ENCODE assay signal across 12 cellular contexts in the genomic region with DNA sequence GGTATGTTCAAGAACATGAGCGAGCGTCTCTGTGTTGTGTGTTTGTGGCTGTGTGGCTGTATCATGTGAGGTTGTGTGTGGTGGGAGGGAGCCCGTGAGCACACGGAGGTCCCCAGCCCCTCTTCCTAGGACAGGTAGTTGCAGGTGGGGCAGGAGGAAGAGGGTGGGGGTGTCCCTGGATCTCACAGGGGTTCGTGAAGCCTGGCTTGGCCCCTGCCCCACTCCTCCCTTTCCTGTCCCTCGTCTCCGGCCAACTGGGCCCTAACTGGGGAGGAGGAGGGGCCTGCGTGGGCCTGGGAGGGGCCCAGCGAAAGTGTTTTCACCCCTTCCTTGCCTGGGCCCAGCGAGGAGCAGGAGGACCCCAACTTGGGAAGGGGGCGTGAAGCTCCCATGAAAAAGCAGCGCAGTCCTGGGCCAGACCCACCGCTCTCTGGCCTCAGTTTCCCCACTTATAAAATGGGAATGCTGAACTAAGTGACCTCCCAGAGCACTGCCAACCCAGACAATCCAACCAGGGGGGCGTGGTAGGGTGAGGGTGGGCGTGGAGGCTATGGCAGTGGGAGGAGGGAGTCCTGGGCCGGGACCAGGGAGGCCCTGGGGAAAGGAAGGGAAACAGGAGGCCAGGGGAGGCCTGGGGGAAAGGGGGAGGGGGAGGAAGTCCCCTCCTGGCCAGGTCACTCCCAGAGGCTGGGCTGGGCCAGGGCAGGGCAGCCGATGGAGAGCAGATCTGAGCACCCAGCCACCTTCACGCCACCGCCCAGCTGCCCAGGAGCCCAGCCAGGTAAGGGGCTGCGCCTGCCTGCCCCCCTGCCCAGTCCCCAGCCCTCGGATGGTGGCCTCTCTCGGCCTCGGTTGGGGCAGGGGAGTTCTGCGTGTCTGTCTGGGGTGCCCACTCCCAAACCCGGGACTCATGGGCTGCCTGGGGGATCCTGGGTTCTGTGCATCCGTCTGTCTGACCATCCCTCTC. TPM values are rescaled to one million over a fixed set of nuclear protein-coding genes. Genes with fewer than 3 reads are reported as not detected.
DNase-seq lines count a peak whose midpoint lies in the region; ATAC-seq and TF ChIP-seq lines count a peak whose summit lies in the region.
"Had no signal": no experiment of that assay in that cellular context is flagged by ENCODE, and none has a peak within 500 bp of the region (broad histone marks: within the 10 kb centered on the region; RNA-seq: fewer than 3 reads in every experiment).

A gene (plus strand): TSS at position 683 of the 967 bp plus-strand sequence. CDS start 473 bp downstream, outside the sequence.

- in situ Hi-C loops in KBM-7 (cut with MboI; ENCODE audit: low pct_unique_long_range_greater_than_20kb, low sequenced_read_pairs) = no loop called here

- POLR2A ChIA-PET in CD4-positive, alpha-beta T cell (lab: Charles Lee) = interaction anchor here (0.6 to 7.3 kb wide), 3 partner anchors 18 to 110 kb away, joined by 3 to 63 read pairs (median 5); a partner anchor contains a TSS
- POLR2A ChIA-PET in naive thymus-derived CD4-positive, alpha-beta T cell (lab: Charles Lee) = no interaction called here
- POLR2A ChIA-PET in Caco-2 (lab: Charles Lee) = no interaction called here

- no peaks in the 10 kb centered on the region for H3K9me3 Mint-ChIP-seq in CD4-positive, alpha-beta T cell
- H3K9me3 Mint-ChIP-seq in activated naive CD8-positive, alpha-beta T cell treated with anti-CD3 and anti-CD28 coated beads for 36 hours = no peaks in the 10 kb centered on the region
- peaks cover 0 to 3% (median 0%) of the 10 kb centered on the region in 11 donors for H3K9me3 Mint-ChIP-seq in naive thymus-derived CD4-positive, alpha-beta T cell
- no peaks in the 10 kb centered on the region for H3K9me3 Mint-ChIP-seq in Caco-2 (ENCODE audit: unreplicated experiment)

- peak within 1 kb of the TSS; percentile 83 for H3K27ac Mint-ChIP-seq in CD4-positive, alpha-beta T cell
- peak within 1 kb of the TSS; percentile 70 for H3K27ac Mint-ChIP-seq in activated naive CD8-positive, alpha-beta T cell treated with anti-CD3 and anti-CD28 coated beads for 36 hours
- peak within 1 kb of the TSS; percentile 68 to 93 (median 83) for H3K27ac Mint-ChIP-seq in naive thymus-derived CD4-positive, alpha-beta T cell
- no peak within 1 kb of the TSS for H3K27ac Mint-ChIP-seq in Caco-2 (ENCODE audit: unreplicated experiment)

- DNase-seq in CD4-positive, alpha-beta T cell = no peak
- DNase-seq in KBM-7 (peak; percentile 32), NCI-H1092 (lab: John Stamatoyannopoulos, UW) (no peak), Caco-2 (no peak), NCI-H2081 treated with DMSO at 0.1 percent for 48 hours (lab: John Stamatoyannopoulos, UW) (no peak), tibial nerve (ENCODE audit: low spot score in 2 of 2) (no peak)
- DNase-seq in activated naive CD8-positive, alpha-beta T cell treated with anti-CD3 and anti-CD28 coated beads for 36 hours = no peak
- no peak for DNase-seq in naive thymus-derived CD4-positive, alpha-beta T cell
- DNase-seq: NCI-H82; stimulated activated CD4-positive, alpha-beta T cell treated with anti-CD3 and anti-CD28 coated beads, Interleukin-1b, Interleukin-23, amount 100 ng/mL, for 48 hours had no signal

- peak within 1 kb of the TSS; percentile 63 for H3K4me3 Mint-ChIP-seq in CD4-positive, alpha-beta T cell
- H3K4me3 Mint-ChIP-seq in activated naive CD8-positive, alpha-beta T cell treated with anti-CD3 and anti-CD28 coated beads for 36 hours = no peak within 1 kb of the TSS
- peak within 1 kb of the TSS; percentile 23 to 87 (median 63) for H3K4me3 Mint-ChIP-seq in naive thymus-derived CD4-positive, alpha-beta T cell
- no peak within 1 kb of the TSS for H3K4me3 Mint-ChIP-seq in Caco-2 (ENCODE audit: unreplicated experiment)
- H3K4me3 Mint-ChIP-seq: neural crest cell had no signal

- ATAC-seq in CD4-positive, alpha-beta T cell (ENCODE audit: poor library complexity) = peak; percentile 50
- peak; percentile 18 for ATAC-seq in naive thymus-derived CD4-positive, alpha-beta T cell

- no peaks in the 10 kb centered on the region for H3K27me3 Mint-ChIP-seq in CD4-positive, alpha-beta T cell
- no peaks in the 10 kb centered on the region for H3K27me3 Mint-ChIP-seq in activated naive CD8-positive, alpha-beta T cell treated with anti-CD3 and anti-CD28 coated beads for 36 hours
- H3K27me3 Mint-ChIP-seq in naive thymus-derived CD4-positive, alpha-beta T cell = no peaks in the 10 kb centered on the region
- H3K27me3 Mint-ChIP-seq in Caco-2 (ENCODE audit: insufficient read depth, unreplicated experiment) = no peaks in the 10 kb centered on the region

- peaks cover 9% of the 10 kb centered on the region for H3K36me3 Mint-ChIP-seq in CD4-positive, alpha-beta T cell (ENCODE audit: low read depth)
- no peaks in the 10 kb centered on the region for H3K36me3 Mint-ChIP-seq in activated naive CD8-positive, alpha-beta T cell treated with anti-CD3 and anti-CD28 coated beads for 36 hours
- H3K36me3 Mint-ChIP-seq in naive thymus-derived CD4-positive, alpha-beta T cell = peaks cover 0 to 2% (median 0%) of the 10 kb centered on the region in 5 donors
- no peaks in the 10 kb centered on the region for H3K36me3 Mint-ChIP-seq in Caco-2 (ENCODE audit: insufficient read depth, unreplicated experiment)

- CTCF ChIA-PET in CD4-positive, alpha-beta T cell (lab: Charles Lee) = no interaction called here
- CTCF ChIA-PET in naive thymus-derived CD4-positive, alpha-beta T cell (lab: Charles Lee) = no interaction called here
- CTCF ChIA-PET in Caco-2 (lab: Charles Lee) = interaction anchor here (0.5 kb wide), 1 partner anchor 41 kb away, joined by 3 read pairs; no protein-coding TSS in a partner anchor

- no peaks in the 10 kb centered on the region for H3K9me3 ChIP-seq in CD4-positive, alpha-beta T cell (ENCODE audit: control insufficient read depth, low read length)
- H3K9me3 ChIP-seq in naive thymus-derived CD4-positive, alpha-beta T cell (ENCODE audit: control insufficient read depth in 2 of 3, low read length in 3 of 3) = no peaks in the 10 kb centered on the region
- no peaks in the 10 kb centered on the region for H3K9me3 ChIP-seq in Caco-2
- H3K9me3 ChIP-seq in tibial nerve = no peaks in the 10 kb centered on the region
- H3K9me3 ChIP-seq: thoracic aorta had no signal

- peaks cover 47% of the 10 kb centered on the region for H3K4me1 Mint-ChIP-seq in CD4-positive, alpha-beta T cell (ENCODE audit: low read depth)
- H3K4me1 Mint-ChIP-seq in activated naive CD8-positive, alpha-beta T cell treated with anti-CD3 and anti-CD28 coated beads for 36 hours = peaks cover 29% of the 10 kb centered on the region
- peaks cover 16 to 45% (median 33%) of the 10 kb centered on the region in 7 donors for H3K4me1 Mint-ChIP-seq in naive thymus-derived CD4-positive, alpha-beta T cell
- no peaks in the 10 kb centered on the region for H3K4me1 Mint-ChIP-seq in Caco-2 (ENCODE audit: low read depth, unreplicated experiment)

- peaks cover 25 to 27% of the 10 kb centered on the region in 2 donors for H3K4me1 ChIP-seq in naive thymus-derived CD4-positive, alpha-beta T cell (ENCODE audit: control insufficient read depth in 2 of 2, insufficient read depth in 2 of 2, low read length in 2 of 2)
- H3K4me1 ChIP-seq in Caco-2 = no peaks in the 10 kb centered on the region
- H3K4me1 ChIP-seq in tibial nerve = peaks cover 0 to 39% (median 6%) of the 10 kb centered on the region in 4 donors

- TF ChIP-seq EP300 in tibial nerve (IDR thresholded peaks at IDR 0.05) = no peak

- H3K36me3 ChIP-seq in naive thymus-derived CD4-positive, alpha-beta T cell (ENCODE audit: control insufficient read depth in 2 of 3, insufficient read depth in 3 of 3, low read length in 3 of 3) = peaks cover 0 to 8% (median 0%) of the 10 kb centered on the region in 3 experiments
- H3K36me3 ChIP-seq in Caco-2 (ENCODE audit: control insufficient read depth, insufficient read depth, low read length) (no peaks in the 10 kb centered on the region), tibial nerve (no peaks in the 10 kb centered on the region)
- H3K36me3 ChIP-seq: thoracic aorta had no signal

- no peak for TF ChIP-seq CTCF in CD4-positive, alpha-beta T cell (IDR thresholded peaks at IDR 0.05)
- TF ChIP-seq CTCF in Caco-2 (IDR thresholded peaks at IDR 0.05; ENCODE audit: insufficient read depth in 1 of 2, low read depth in 1 of 2, low read length in 1 of 2, severe bottlenecking in 1 of 2, unreplicated experiment in 1 of 2) (no peak), tibial nerve (IDR thresholded peaks at IDR 0.05) (no peak)

- BruUV-seq in Caco-2 (replicated peaks; lab: Mats Ljungman, UMichigan) = no TSS peak

- no peaks in the 10 kb centered on the region for H3K27me3 ChIP-seq in CD4-positive, alpha-beta T cell (ENCODE audit: control insufficient read depth, insufficient read depth, low read length)
- H3K27me3 ChIP-seq in naive thymus-derived CD4-positive, alpha-beta T cell (ENCODE audit: control insufficient read depth in 2 of 2, insufficient read depth in 2 of 2, low read length in 2 of 2) = no peaks in the 10 kb centered on the region
- H3K27me3 ChIP-seq in Caco-2 (replicated peaks; ENCODE audit: control insufficient read depth, insufficient read depth, low read length) (no peaks in the 10 kb centered on the region), tibial nerve (no peaks in the 10 kb centered on the region)

- H3K27ac ChIP-seq in CD4-positive, alpha-beta T cell (ENCODE audit: low read depth, low read length) = no peak within 1 kb of the TSS
- H3K27ac ChIP-seq in naive thymus-derived CD4-positive, alpha-beta T cell (ENCODE audit: low read depth, low read length) = no peak within 1 kb of the TSS
- peak within 1 kb of the TSS in 2 of 4 donors; percentile 34 to 61 for H3K27ac ChIP-seq in tibial nerve
- H3K27ac ChIP-seq: thoracic aorta had no signal

- no peak within 1 kb of the TSS for H3K4me3 ChIP-seq in naive thymus-derived CD4-positive, alpha-beta T cell (ENCODE audit: low read length)
- H3K4me3 ChIP-seq in Caco-2 (ENCODE audit: low read depth, low read length) = no peak within 1 kb of the TSS
- H3K4me3 ChIP-seq in tibial nerve = peak within 1 kb of the TSS in 1 of 4 donors; percentile 33
- H3K4me3 ChIP-seq: thoracic aorta had no signal

- intact Hi-C loops in CD4-positive, alpha-beta T cell (cut with DNase I, micrococcal nuclease) = loop anchor here in 1 of 2 experiments (5.0 kb wide), 1 partner anchor 77 kb away; no protein-coding TSS in a partner anchor
- intact Hi-C loops in naive thymus-derived CD4-positive, alpha-beta T cell (cut with micrococcal nuclease) = loop anchor here in 1 of 2 donors (5.0 kb wide), 2 partner anchors 87 to 142 kb away; a partner anchor contains a TSS
- intact Hi-C loops in Caco-2 (cut with micrococcal nuclease; ENCODE audit: unreplicated experiment) = no loop called here

- 34 to 60% methylated on average over 9 to 26 of the region's 26 CpGs for WGBS in tibial nerve, 2 donors

- no peak for TF ChIP-seq POLR2A in tibial nerve (IDR thresholded peaks at IDR 0.05)

RNA-seq across cellular contexts. Expression of the gene that starts here (rescaled TPM):
- not detected for total RNA-seq in CD4-positive, alpha-beta T cell
- not detected for total RNA-seq in activated naive CD8-positive, alpha-beta T cell treated with anti-CD3 and anti-CD28 coated beads for 36 hours
- under 1 TPM in 1 of 5 experiments, not detected in 4; 0.29 TPM for total RNA-seq in naive thymus-derived CD4-positive, alpha-beta T cell
- polyA plus RNA-seq in naive thymus-derived CD4-positive, alpha-beta T cell = not detected
- total RNA-seq in Caco-2 (2022) (not detected in 2 replicates), tibial nerve (1 to 10 TPM; 2.1 to 9.3 (median 5.7) TPM)
- total RNA-seq: neural crest cell, thoracic aorta had no signal

Comparison
In these comparisons a context has a peak if more than half of its experiments do, and no peak if none do; other contexts are left out.
1. Peak in ATAC-seq in CD4-positive, alpha-beta T cell; RNA of the gene not detected or under 1 TPM.
2. Peak in ATAC-seq in naive thymus-derived CD4-positive, alpha-beta T cell; RNA of the gene not detected or under 1 TPM.
3. H3K4me3 Mint-ChIP-seq: peak in CD4-positive, alpha-beta T cell (single experiment) and naive thymus-derived CD4-positive, alpha-beta T cell (10 of 10); none in activated naive CD8-positive, alpha-beta T cell treated with anti-CD3 and anti-CD28 coated beads for 36 hours (single experiment) and Caco-2 (single experiment).